Comparison of ENCODE assay signal across 26 cellular contexts in the genomic region with DNA sequence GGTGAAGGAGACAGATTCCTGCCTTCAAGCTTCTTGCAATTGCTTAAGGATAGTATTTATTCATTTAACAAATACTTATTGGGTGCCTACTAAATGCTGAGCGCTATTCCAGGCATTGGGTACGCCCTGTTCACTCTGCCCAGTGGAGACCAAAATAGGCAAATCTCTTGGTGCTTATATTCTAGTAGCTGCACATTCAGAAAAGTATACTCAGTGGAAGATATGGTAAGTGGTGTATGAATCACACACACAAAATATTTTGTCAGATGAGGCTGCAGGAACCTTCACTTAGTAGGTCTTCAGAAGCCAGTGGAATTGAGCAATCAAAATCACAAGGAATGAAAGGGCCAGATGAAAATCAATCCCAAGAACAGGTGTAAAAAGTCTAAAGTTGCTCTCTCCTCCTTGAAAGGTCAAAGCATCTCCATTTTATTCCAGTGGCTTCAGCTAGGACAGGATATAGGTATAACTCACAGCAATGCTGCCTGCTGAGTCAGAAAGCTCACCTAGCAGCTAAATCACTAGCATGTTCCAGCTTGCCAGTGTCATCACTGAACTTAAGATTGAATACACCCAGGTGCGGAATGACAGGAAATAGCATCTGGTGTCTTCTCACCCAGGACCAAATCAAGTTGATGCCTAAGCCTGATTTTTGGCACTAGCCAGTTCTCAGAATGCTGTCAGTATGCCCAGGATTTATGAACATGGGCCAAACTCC.
DNase-seq lines count a peak whose midpoint lies in the region; ATAC-seq, FAIRE-seq and TF ChIP-seq lines count a peak whose summit lies in the region.
"Had no signal": no experiment of that assay in that cellular context is flagged by ENCODE, and none has a peak within 500 bp of the region (broad histone marks: within the 10 kb centered on the region; RNA-seq: fewer than 3 reads in every experiment).

No MANE protein-coding gene starts in this region.

- DNase-seq in NCI-H524 (lab: John Stamatoyannopoulos, UW) (peak; percentile 8 to 25), NCI-H524 treated with DMSO at 0.1 percent for 48 hours (lab: John Stamatoyannopoulos, UW) (no peak), PC-3 (peak; percentile 48), suprapubic skin (ENCODE audit: low spot score in 2 of 2) (no peak), adrenal gland (no peak), frontal cortex (ENCODE audit: low spot score in 2 of 2) (no peak)
- no peak for DNase-seq in stimulated activated CD4-positive, alpha-beta T cell treated with anti-CD3 and anti-CD28 coated beads, Interleukin-4, amount 100 ng/mL, for 1 hour
- DNase-seq: activated CD8-positive, alpha-beta T cell treated with anti-CD3 and anti-CD28 coated beads for 36 hours; activated gamma-delta T cell treated with Interleukin-2 at 50 U/mL for 16 hours; activated naive CD8-positive, alpha-beta T cell treated with anti-CD3 and anti-CD28 coated beads, Interleukin-2, amount 50 U/mL, for 24 hours; AML-193; CD8-positive, alpha-beta T cell; DMS153; effector CD8-positive, alpha-beta T cell; GDM1; NCI-H1417 treated with DMSO at 0.1 percent for 48 hours; NCI-H82; OCI-M1; posterior cingulate gyrus; SHP77 treated with DMSO at 0.1 percent for 48 hours; stimulated activated CD8-positive, alpha-beta memory T cell treated with anti-CD3 and anti-CD28 coated beads, Interleukin-4, amount 100 ng/mL, for 48 hours had no signal

- TF ChIP-seq CTCF in PC-3 (conservative IDR thresholded peaks at IDR 0.05; ENCODE audit: low read depth, low read length) (no peak), suprapubic skin (IDR thresholded peaks at IDR 0.05) (no peak), adrenal gland (IDR thresholded peaks at IDR 0.05) (no peak)

- H3K27me3 ChIP-seq in PC-3 (ENCODE audit: low read length) = no peaks in the 10 kb centered on the region
- no peaks in the 10 kb centered on the region for H3K27me3 ChIP-seq in esophagus (ENCODE audit: control insufficient read depth in 1 of 2, insufficient read depth in 2 of 2, low read length in 2 of 2)
- H3K27me3 ChIP-seq in suprapubic skin = no peaks in the 10 kb centered on the region
- no peaks in the 10 kb centered on the region for H3K27me3 ChIP-seq in adrenal gland

- BruUV-seq in PC-3 (replicated peaks; lab: Mats Ljungman, UMichigan) = no TSS peak

- FAIRE-seq in frontal cortex (lab: Jason Lieb, UNC) = no peak
- FAIRE-seq: A204.1, colon had no signal

- no peak overlapping the region for H3K4me2 ChIP-seq in PC-3 (ENCODE audit: low read length)

- H3K4me1 ChIP-seq in PC-3 (ENCODE audit: insufficient read depth, low read length) (no peaks in the 10 kb centered on the region), esophagus (ENCODE audit: control insufficient read depth in 2 of 2, insufficient read depth in 2 of 2, low read length in 1 of 2) (no peaks in the 10 kb centered on the region), suprapubic skin (peaks cover 16% of the 10 kb centered on the region), adrenal gland (replicated peaks in 1 of 2) (no peaks in the 10 kb centered on the region)

- ATAC-seq in PC-3 = no peak
- ATAC-seq: activated CD8-positive, alpha-beta T cell treated with anti-CD3 and anti-CD28 coated beads for 36 hours; activated naive CD8-positive, alpha-beta T cell treated with anti-CD3 and anti-CD28 coated beads, Interleukin-2, amount 50 U/mL, for 24 hours; CD8-positive, alpha-beta T cell; HCT116; sciatic nerve had no signal

- H3K4me3 ChIP-seq in PC-3 (ENCODE audit: low read length) (no peak overlapping the region), esophagus (ENCODE audit: low read depth in 1 of 2, low read length in 2 of 2) (no peak overlapping the region), suprapubic skin (no peak overlapping the region), adrenal gland (no peak overlapping the region)

- POLR2A ChIA-PET in PC-3 (lab: Charles Lee; ENCODE audit: unreplicated experiment) = no interaction called here

- WGBS in esophagus, 2 donors = 77 to 82% methylated on average over 3 of the region's 3 CpGs
- 69% methylated on average over 3 of the region's 3 CpGs for WGBS in suprapubic skin
- WGBS in adrenal gland, 4 donors = 94 to 98% (median 96%) methylated on average over 3 of the region's 3 CpGs

- H3K9me2 ChIP-seq in PC-3 (replicated peaks; ENCODE audit: low read length) = no peaks in the 10 kb centered on the region

- peaks cover 3% of the 10 kb centered on the region for H3F3A ChIP-seq in PC-3 (ENCODE audit: low read length, unreplicated experiment)

- no peak for TF ChIP-seq EP300 in suprapubic skin (IDR thresholded peaks at IDR 0.05)

- H3K79me2 ChIP-seq in PC-3 (ENCODE audit: low read length) = no peaks in the 10 kb centered on the region

- H2AFZ ChIP-seq in PC-3 (ENCODE audit: low read length) = no peak overlapping the region

- CTCF ChIA-PET in PC-3 (lab: Charles Lee) = no interaction called here

- intact Hi-C loops in PC-3 (cut with micrococcal nuclease) (no loop called here), adrenal gland (cut with DNase I) (no loop called here)

- no peak overlapping the region for H3K9ac ChIP-seq in PC-3 (ENCODE audit: low read length)

- TF ChIP-seq POLR2A in suprapubic skin (IDR thresholded peaks at IDR 0.05) = no peak
- TF ChIP-seq POLR2A in adrenal gland (IDR thresholded peaks at IDR 0.05) = no peak

- no peak overlapping the region for H3K27ac ChIP-seq in PC-3 (ENCODE audit: low read length)
- peak overlapping the region; percentile 30 to 57 for H3K27ac ChIP-seq in esophagus (ENCODE audit: low read depth in 2 of 2, low read length in 1 of 2)
- H3K27ac ChIP-seq in suprapubic skin = peak overlapping the region; percentile 50
- H3K27ac ChIP-seq in adrenal gland = no peak overlapping the region

- no peaks in the 10 kb centered on the region for H4K20me1 ChIP-seq in PC-3 (ENCODE audit: low read length)

- H3K36me3 ChIP-seq in PC-3 (ENCODE audit: low read depth, low read length) (peaks cover 40% of the 10 kb centered on the region), esophagus (ENCODE audit: control insufficient read depth in 2 of 2, insufficient read depth in 2 of 2, low read length in 1 of 2) (peaks cover 5 to 29% of the 10 kb centered on the region in 2 donors), suprapubic skin (peaks cover 40% of the 10 kb centered on the region), adrenal gland (replicated peaks in 1 of 2) (peaks cover 0 to 15% of the 10 kb centered on the region in 2 donors)

- no peaks in the 10 kb centered on the region for H3K9me3 ChIP-seq in PC-3 (ENCODE audit: low read length)
- no peaks in the 10 kb centered on the region for H3K9me3 ChIP-seq in esophagus (ENCODE audit: control insufficient read depth in 2 of 2, insufficient read depth in 1 of 2, low read depth in 1 of 2, low read length in 1 of 2)
- no peaks in the 10 kb centered on the region for H3K9me3 ChIP-seq in suprapubic skin
- H3K9me3 ChIP-seq in adrenal gland (replicated peaks in 1 of 3) = no peaks in the 10 kb centered on the region

Comparison
In these comparisons a context has a peak if more than half of its experiments do, and no peak if none do; other contexts are left out.
1. DNase-seq: peak in NCI-H524 (2 of 2) and PC-3 (single experiment); none in NCI-H524 treated with DMSO at 0.1 percent for 48 hours (single experiment), suprapubic skin (0 of 2), adrenal gland (0 of 7), frontal cortex (0 of 2) and stimulated activated CD4-positive, alpha-beta T cell treated with anti-CD3 and anti-CD28 coated beads, Interleukin-4, amount 100 ng/mL, for 1 hour (single experiment).
2. H3K27ac ChIP-seq: peak in esophagus (2 of 2) and suprapubic skin (single experiment); none in PC-3 (single experiment) and adrenal gland (0 of 5).